19 cellular contexts compared by ENCODE assay signal in the genomic region with DNA sequence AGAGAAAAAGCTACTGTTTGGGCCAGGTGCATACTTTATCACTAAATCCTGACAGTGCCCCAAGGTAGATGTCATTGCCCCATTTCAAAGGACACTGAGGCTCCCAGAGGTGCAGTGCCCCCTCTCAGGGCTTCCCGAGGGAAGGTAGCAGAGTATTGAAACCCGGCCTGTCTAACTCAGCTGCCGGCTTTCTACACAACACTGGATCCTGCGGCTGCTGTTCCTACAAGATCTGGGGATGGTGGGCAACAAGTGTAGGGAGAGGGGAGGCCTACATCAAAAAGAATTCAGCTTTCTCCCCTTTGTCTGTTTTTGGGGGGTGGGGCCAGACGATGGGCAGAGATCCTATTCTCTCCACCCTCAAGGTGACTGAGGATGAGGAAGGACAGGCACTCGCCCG.
DNase-seq lines count a peak whose midpoint lies in the region; ATAC-seq and TF ChIP-seq lines count a peak whose summit lies in the region.
"Had no signal": no experiment of that assay in that cellular context is flagged by ENCODE, and none has a peak within 500 bp of the region (broad histone marks: within the 10 kb centered on the region; RNA-seq: fewer than 3 reads in every experiment).

No MANE protein-coding gene starts in this region.

- intact Hi-C loops in ascending aorta (cut with DNase I): no loop called here
- intact Hi-C loops in sciatic nerve (cut with DNase I): no loop called here

- H3K4me1 ChIP-seq in ascending aorta (peaks cover 3 to 14% of the 10 kb centered on the region in 2 donors), right atrium auricular region (peaks cover 0 to 33% of the 10 kb centered on the region in 2 donors)
- H3K4me1 ChIP-seq: BE2C had no signal

- H3K27me3 ChIP-seq in ascending aorta (no peaks in the 10 kb centered on the region), right atrium auricular region (no peaks in the 10 kb centered on the region)
- H3K27me3 ChIP-seq: BE2C had no signal

- H3K9me3 ChIP-seq in ascending aorta (peaks cover 0 to 18% of the 10 kb centered on the region in 2 donors), right atrium auricular region (peaks cover 0 to 5% of the 10 kb centered on the region in 2 donors)
- H3K9me3 ChIP-seq: BE2C had no signal

- no peak for DNase-seq in ascending aorta (ENCODE audit: low spot score in 2 of 2)
- DNase-seq in right atrium auricular region (ENCODE audit: low spot score): peak; percentile 56
- no peak for DNase-seq in sciatic nerve (ENCODE audit: low spot score)
- DNase-seq in ureter (ENCODE audit: low spot score): peak; percentile 39
- DNase-seq in left lobe of liver (ENCODE audit: low spot score): no peak
- DNase-seq in middle frontal gyrus (ENCODE audit: extremely low spot score, low spot score): no peak
- DNase-seq: BE2C; CD8-positive, alpha-beta T cell; DND-41; GDM1; GOT3; NCI-H1092; NCI-H1694; NCI-H345; NCI-H526 treated with DMSO at 0.1 percent for 48 hours; OCI-M1 had no signal

- H3K27ac ChIP-seq in ascending aorta (peak overlapping the region; percentile 63 to 75), right atrium auricular region (peak overlapping the region; percentile 72 to 77)
- H3K27ac ChIP-seq: KMS-11, RWPE1 had no signal

- peak overlapping the region in 1 of 2 donors; percentile 7 for H3K4me3 ChIP-seq in ascending aorta
- H3K4me3 ChIP-seq in right atrium auricular region: no peak overlapping the region

- ATAC-seq in sciatic nerve: peak; percentile 4
- ATAC-seq in HG03354 (IDR thresholded peaks at IDR 0.05; ENCODE audit: poor library complexity, severe bottlenecking, unreplicated experiment): no peak
- ATAC-seq in left lobe of liver: no peak
- ATAC-seq: CD8-positive, alpha-beta T cell had no signal

- H3K36me3 ChIP-seq in ascending aorta (no peaks in the 10 kb centered on the region), right atrium auricular region (no peaks in the 10 kb centered on the region)
- H3K36me3 ChIP-seq: BE2C had no signal

- TF ChIP-seq CTCF in ascending aorta (IDR thresholded peaks at IDR 0.05) (no peak), right atrium auricular region (IDR thresholded peaks at IDR 0.05) (no peak)

Comparison
In these comparisons a context has a peak if more than half of its experiments do, and no peak if none do; other contexts are left out.
1. DNase-seq: peak in right atrium auricular region (single experiment) and ureter (single experiment); none in ascending aorta (0 of 2), sciatic nerve (single experiment), left lobe of liver (single experiment) and middle frontal gyrus (single experiment).